12 cellular contexts compared by ENCODE assay signal in the genomic region with DNA sequence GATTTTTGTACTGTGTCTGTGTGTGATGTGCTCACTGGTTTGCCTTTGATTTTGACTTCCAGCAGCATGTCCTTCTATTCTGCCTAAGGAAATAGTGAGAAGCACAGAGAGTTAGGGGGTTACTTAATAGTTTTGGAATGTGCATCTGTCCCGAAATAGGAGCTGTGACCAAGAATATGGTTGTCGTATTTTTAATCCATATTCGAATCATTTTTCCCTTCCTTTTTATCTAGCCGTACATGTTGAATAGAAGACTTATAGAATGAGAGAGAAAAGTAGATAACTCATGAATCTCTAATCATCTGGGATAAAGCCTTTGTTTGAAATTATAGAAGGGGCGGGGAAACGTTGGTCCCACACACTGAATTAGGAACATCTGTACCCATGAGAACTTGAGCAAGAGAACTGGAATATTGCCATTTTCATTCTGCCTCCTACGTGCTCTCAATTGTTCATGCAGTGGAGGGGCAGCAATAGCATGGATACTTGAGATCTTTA. TPM values are rescaled to one million over a fixed set of nuclear protein-coding genes. Genes with fewer than 3 reads are reported as not detected.
DNase-seq lines count a peak whose midpoint lies in the region; ATAC-seq lines count a peak whose summit lies in the region.
"Had no signal": no experiment of that assay in that cellular context is flagged by ENCODE, and none has a peak within 500 bp of the region (broad histone marks: within the 10 kb centered on the region; RNA-seq: fewer than 3 reads in every experiment).

No MANE protein-coding gene starts in this region.

- H3K4me3 Mint-ChIP-seq in stimulated activated naive B cell treated with anti-CD40 and anti-IgM and Interleukin-4, amounts not matched to agents 10 μg/mL and 1 μg/mL and 100 μg/mL, for 72 hours = no peak overlapping the region

- H3K27ac ChIP-seq in angular gyrus (ENCODE audit: low read depth, low read length) = peak overlapping the region; percentile 69

- intact Hi-C loops in left ventricle myocardium superior (cut with micrococcal nuclease) = no loop called here

- peak; percentile 61 for ATAC-seq in left ventricle myocardium superior
- ATAC-seq in stimulated activated naive B cell treated with anti-CD40 and anti-IgM and Interleukin-4, amounts not matched to agents 10 μg/mL and 1 μg/mL and 100 μg/mL, for 72 hours (replicated peaks) = no peak

- DNase-seq in DMS 273 (lab: John Stamatoyannopoulos, UW; ENCODE audit: unreplicated experiment) = peak; percentile 78
- DNase-seq in left ventricle myocardium superior = no peak
- DNase-seq in stimulated activated naive B cell treated with anti-CD40 and anti-IgM and Interleukin-4, amounts not matched to agents 10 μg/mL and 1 μg/mL and 100 μg/mL, for 72 hours = no peak
- DNase-seq in stimulated activated CD4-positive, alpha-beta T cell treated with anti-CD3 and anti-CD28 coated beads, Interleukin-2, amount 100 ng/mL, for 24 hours = no peak
- no peak for DNase-seq in effector CD4-positive, alpha-beta T cell
- no peak for DNase-seq in NCI-H82 treated with DMSO at 0.1 percent for 48 hours (lab: John Stamatoyannopoulos, UW; ENCODE audit: unreplicated experiment)
- no peak for DNase-seq in activated naive CD4-positive, alpha-beta T cell treated with Interleukin-2 at 50 U/mL for 16 hours
- DNase-seq: glutamatergic neuron, NCI-H2029 treated with DMSO at 0.1 percent for 48 hours, occipital lobe had no signal

- H3K4me1 Mint-ChIP-seq in stimulated activated naive B cell treated with anti-CD40 and anti-IgM and Interleukin-4, amounts not matched to agents 10 μg/mL and 1 μg/mL and 100 μg/mL, for 72 hours = peaks cover 35 to 54% of the 10 kb centered on the region in 2 donors

- no peaks in the 10 kb centered on the region for H3K27me3 Mint-ChIP-seq in stimulated activated naive B cell treated with anti-CD40 and anti-IgM and Interleukin-4, amounts not matched to agents 10 μg/mL and 1 μg/mL and 100 μg/mL, for 72 hours

- no peaks in the 10 kb centered on the region for H3K9me3 Mint-ChIP-seq in stimulated activated naive B cell treated with anti-CD40 and anti-IgM and Interleukin-4, amounts not matched to agents 10 μg/mL and 1 μg/mL and 100 μg/mL, for 72 hours
- H3K9me3 Mint-ChIP-seq: activated T-helper 2 cell treated with anti-CD3 and anti-CD28 coated beads, Interferon-gamma antibody, Interleukin-2, Interleukin-4, amounts not matched to agents 10 μg/mL and 5 μg/mL and 100 μg/mL, durations not matched to agents 14 hours and 24 hours and 36 hours had no signal

- H3K36me3 Mint-ChIP-seq in stimulated activated naive B cell treated with anti-CD40 and anti-IgM and Interleukin-4, amounts not matched to agents 10 μg/mL and 1 μg/mL and 100 μg/mL, for 72 hours = peaks cover 6 to 11% of the 10 kb centered on the region in 2 donors

- H3K27ac Mint-ChIP-seq in stimulated activated naive B cell treated with anti-CD40 and anti-IgM and Interleukin-4, amounts not matched to agents 10 μg/mL and 1 μg/mL and 100 μg/mL, for 72 hours = peak overlapping the region; percentile 9
- H3K27ac Mint-ChIP-seq: activated T-helper 2 cell treated with anti-CD3 and anti-CD28 coated beads, Interferon-gamma antibody, Interleukin-2, Interleukin-4, amounts not matched to agents 10 μg/mL and 5 μg/mL and 100 μg/mL, durations not matched to agents 14 hours and 24 hours and 36 hours had no signal

RNA-seq across cellular contexts. Expression of a gene that starts 23.6 kb away (rescaled TPM):
- 29.8 TPM for total RNA-seq in left ventricle myocardium superior
